ENCODE assay signal across 11 cellular contexts in genomic region chr13:23598371-23598770, GRCh38. TPM values are rescaled to one million over a fixed set of nuclear protein-coding genes. Genes with fewer than 3 reads are reported as not detected.
"Had no signal": no experiment of that assay in that cellular context is flagged by ENCODE, and none has a peak within 500 bp of the region (broad histone marks: within the 10 kb centered on the region; RNA-seq: fewer than 3 reads in every experiment).

No MANE protein-coding gene starts in this region.

- H3K27ac ChIP-seq: brain microvascular endothelial cell, epithelial cell of prostate, right atrium auricular region, upper lobe of left lung had no signal

- H3K9me3 ChIP-seq: right atrium auricular region, upper lobe of left lung had no signal

- H3K4me3 ChIP-seq: right atrium auricular region, upper lobe of left lung had no signal

- H3K27me3 ChIP-seq: brain microvascular endothelial cell, right atrium auricular region, upper lobe of left lung had no signal

- H3K4me1 ChIP-seq: right atrium auricular region, upper lobe of left lung had no signal

- ATAC-seq: stimulated activated naive CD8-positive, alpha-beta T cell treated with anti-CD3 and anti-CD28 coated beads, Interleukin-15, Interleukin-2, amounts not matched to agents 100 U/mL and 50 U/mL, for 24 hours had no signal

- DNase-seq: activated CD4-positive, CD25-positive, alpha-beta regulatory T cell treated with anti-CD3 and anti-CD28 coated beads, Interleukin-2, amount 50 U/mL, for 72 hours; activated naive CD8-positive, alpha-beta T cell treated with anti-CD3 and anti-CD28 coated beads for 36 hours; amygdala; brain microvascular endothelial cell; effector memory CD4-positive, alpha-beta T cell; stimulated activated naive CD8-positive, alpha-beta T cell treated with anti-CD3 and anti-CD28 coated beads, Interleukin-15, Interleukin-2, amounts not matched to agents 100 U/mL and 50 U/mL, for 24 hours; upper lobe of left lung had no signal

- H3K36me3 ChIP-seq: brain microvascular endothelial cell had no signal

RNA-seq across cellular contexts. Expression of gene TNFRSF19, which starts 28.2 kb away (rescaled TPM):
- total RNA-seq: activated CD8-positive, alpha-beta memory T cell treated with anti-CD3 and anti-CD28 coated beads for 36 hours; activated T-helper 1 cell treated with anti-CD3 and anti-CD28 coated beads, Interleukin-12 subunit alpha, Interleukin-12 subunit beta, Interleukin-2, Interleukin-4 antibody, amounts not matched to agents 30 ng/mL and 10 ng/mL and 1 ng/mL, durations not matched to agents 14 hours and 24 hours and 36 hours had no signal
